ENCODE assay signal across 8 cellular contexts in genomic region chr10:75404023-75404334, GRCh38. TPM values are rescaled to one million over a fixed set of nuclear protein-coding genes. Genes with fewer than 3 reads are reported as not detected.
DNase-seq lines count a peak whose midpoint lies in the region; ATAC-seq and TF ChIP-seq lines count a peak whose summit lies in the region.

No MANE protein-coding gene starts in this region.

- no peaks in the 10 kb centered on the region for H3K27me3 ChIP-seq in liver (ENCODE audit: control insufficient read depth in 4 of 4, insufficient read depth in 4 of 4, low read length in 3 of 4)
- no peaks in the 10 kb centered on the region for H3K27me3 ChIP-seq in tibial artery

- H3K27me3 Mint-ChIP-seq in activated naive CD4-positive, alpha-beta T cell treated with anti-CD3 and anti-CD28 coated beads for 36 hours (ENCODE audit: low read depth), result peaks cover 63% of the 10 kb centered on the region

- H3K4me1 ChIP-seq in liver (ENCODE audit: control insufficient read depth in 4 of 4, insufficient read depth in 4 of 4, low read length in 3 of 4), result peaks cover 7 to 30% (median 19%) of the 10 kb centered on the region in 4 donors
- peaks cover 0 to 34% (median 27%) of the 10 kb centered on the region in 4 donors for H3K4me1 ChIP-seq in tibial artery

- peaks cover 34% of the 10 kb centered on the region for H3K4me1 Mint-ChIP-seq in activated naive CD4-positive, alpha-beta T cell treated with anti-CD3 and anti-CD28 coated beads for 36 hours (ENCODE audit: low read depth)

- H3K9me3 ChIP-seq in liver (ENCODE audit: control insufficient read depth in 4 of 4, low read length in 3 of 4) (no peaks in the 10 kb centered on the region), tibial artery (no peaks in the 10 kb centered on the region)

- DNase-seq in activated naive CD4-positive, alpha-beta T cell treated with anti-CD3 and anti-CD28 coated beads for 36 hours, result no peak
- DNase-seq in activated naive CD4-positive, alpha-beta T cell treated with anti-CD3 and anti-CD28 coated beads, Interleukin-2, amount 50 U/mL, for 16 hours, result no peak
- DNase-seq in astrocyte of the spinal cord (ENCODE audit: low read depth, low spot score), result no peak
- no peak for DNase-seq in tibial artery
- no peak for DNase-seq in COR-L47 (lab: John Stamatoyannopoulos, UW)
- DNase-seq in activated gamma-delta T cell (lab: John Stamatoyannopoulos, UW), result no peak

- peak overlapping the region; percentile 99 for H3K4me3 ChIP-seq in astrocyte of the spinal cord (ENCODE audit: low read depth, low read length)
- peak overlapping the region; percentile 42 to 86 (median 74) for H3K4me3 ChIP-seq in liver (ENCODE audit: low read depth in 1 of 3, low read length in 3 of 3)
- peak overlapping the region; percentile 88 to 92 for H3K4me3 ChIP-seq in tibial artery

- H3K4me3 Mint-ChIP-seq in activated naive CD4-positive, alpha-beta T cell treated with anti-CD3 and anti-CD28 coated beads for 36 hours, result peak overlapping the region; percentile 7

- H3K9ac ChIP-seq in liver (ENCODE audit: low read depth in 1 of 2, low read length in 2 of 2), result peak overlapping the region in 1 of 2 donors; percentile 67

- no peaks in the 10 kb centered on the region for H3K36me3 Mint-ChIP-seq in activated naive CD4-positive, alpha-beta T cell treated with anti-CD3 and anti-CD28 coated beads for 36 hours (ENCODE audit: low read depth)

- TF ChIP-seq RAD21 in liver (IDR thresholded peaks at IDR 0.05), result no peak

- CTCF ChIA-PET in activated naive CD4-positive, alpha-beta T cell treated with anti-CD3 and anti-CD28 coated beads for 36 hours (lab: Charles Lee), result no interaction called here

- in situ Hi-C loops in astrocyte of the spinal cord (cut with HindIII; ENCODE audit: low sequenced_read_pairs), result no loop called here

- no peak overlapping the region for H3K27ac ChIP-seq in liver (ENCODE audit: low read depth in 1 of 2, low read length in 2 of 2)
- peak overlapping the region in 1 of 2 donors; percentile 93 for H3K27ac ChIP-seq in tibial artery

- no peak for ATAC-seq in GM18870 (IDR thresholded peaks at IDR 0.05; ENCODE audit: unreplicated experiment)

- no peaks in the 10 kb centered on the region for H3K36me3 ChIP-seq in liver (ENCODE audit: control insufficient read depth in 4 of 4, insufficient read depth in 3 of 4, low read depth in 1 of 4, low read length in 3 of 4)
- peaks cover 6 to 8% (median 7%) of the 10 kb centered on the region in 3 donors for H3K36me3 ChIP-seq in tibial artery

- intact Hi-C loops in activated naive CD4-positive, alpha-beta T cell treated with anti-CD3 and anti-CD28 coated beads for 36 hours (cut with micrococcal nuclease), result loop anchor here (5.0 kb wide), 1 partner anchor 523 kb away; no protein-coding TSS in a partner anchor
- intact Hi-C loops in tibial artery (cut with DNase I; ENCODE audit: low total_unique reads), result loop anchor here (5.0 kb wide), 1 partner anchor 258 kb away; no protein-coding TSS in a partner anchor

- H3K9me3 Mint-ChIP-seq in activated naive CD4-positive, alpha-beta T cell treated with anti-CD3 and anti-CD28 coated beads for 36 hours, result no peaks in the 10 kb centered on the region

- no peak overlapping the region for H3K27ac Mint-ChIP-seq in activated naive CD4-positive, alpha-beta T cell treated with anti-CD3 and anti-CD28 coated beads for 36 hours

- WGBS in liver, result 5% methylated on average over 15 of the region's 15 CpGs

- no peak for TF ChIP-seq CTCF in astrocyte of the spinal cord (IDR thresholded peaks at IDR 0.05; ENCODE audit: low read depth, low read length)
- TF ChIP-seq CTCF in liver (IDR thresholded peaks at IDR 0.05; ENCODE audit: low read depth, low read length, missing input control), result no peak
- no peak for TF ChIP-seq CTCF in tibial artery (IDR thresholded peaks at IDR 0.05)

TF ChIP-seq in liver, 16 proteins besides CTCF, POLR2A, EP300 and RAD21:
- no peak for TF ChIP-seq SP1 (IDR thresholded peaks at IDR 0.05)
- TF ChIP-seq MAX (IDR thresholded peaks at IDR 0.05), result no peak
- no peak for TF ChIP-seq HNF4A (conservative IDR thresholded peaks at IDR 0.05)
- no peak for TF ChIP-seq FOXA2 (IDR thresholded peaks at IDR 0.05)
- TF ChIP-seq ZBTB33 (IDR thresholded peaks at IDR 0.05), result no peak
- no peak for TF ChIP-seq NR2F2 (IDR thresholded peaks at IDR 0.05)
- TF ChIP-seq TAF1 (conservative IDR thresholded peaks at IDR 0.05), result no peak
- no peak for TF ChIP-seq YY1 (IDR thresholded peaks at IDR 0.05)
- TF ChIP-seq EGR1 (IDR thresholded peaks at IDR 0.05; ENCODE audit: low read depth in 2 of 2), result no peak

RNA-seq across cellular contexts. Expression of gene ZNF503, which starts 2.4 kb away (rescaled TPM):
- under 1 TPM; 0.07 to 0.21 TPM for total RNA-seq in activated naive CD4-positive, alpha-beta T cell treated with anti-CD3 and anti-CD28 coated beads for 36 hours
- 1 to 10 TPM; 1.6 to 2.3 TPM for total RNA-seq in liver
- 1 to 10 TPM; 1.8 to 5.2 TPM for polyA plus RNA-seq in liver

RNA-seq across cellular contexts. Expression of gene LRMDA, which starts 27.4 kb away (rescaled TPM):
- total RNA-seq in activated naive CD4-positive, alpha-beta T cell treated with anti-CD3 and anti-CD28 coated beads for 36 hours, result not detected
- total RNA-seq in liver, result 10 to 100 TPM in 1 of 2 donors, 1 to 10 TPM in 1; 7.9 to 12.2 TPM
- polyA plus RNA-seq in liver, result 10 to 100 TPM; 10.4 to 15.8 TPM

Comparison
In these comparisons a context has a peak if more than half of its experiments do, and no peak if none do; other contexts are left out.
1. RNA of gene LRMDA, which starts 27.4 kb away (total RNA-seq): 7.9 to 12.2 TPM in liver; not detected in activated naive CD4-positive, alpha-beta T cell treated with anti-CD3 and anti-CD28 coated beads for 36 hours; every median in the first group is over 4 times any median in the second.
2. Peak in every context shown above with its lines, with median percentiles within 50 percentile points of each other: H3K4me3 ChIP-seq.